Comparison of ENCODE assay signal across 19 cellular contexts in genomic region chr17:61907361-61907760, GRCh38. TPM values are rescaled to one million over a fixed set of nuclear protein-coding genes. Genes with fewer than 3 reads are reported as not detected.
DNase-seq lines count a peak whose midpoint lies in the region; ATAC-seq, FAIRE-seq and TF ChIP-seq lines count a peak whose summit lies in the region.
"Had no signal": no experiment of that assay in that cellular context is flagged by ENCODE, and none has a peak within 500 bp of the region (broad histone marks: within the 10 kb centered on the region; RNA-seq: fewer than 3 reads in every experiment).

No MANE protein-coding gene starts in this region.

- H3K36me3 Mint-ChIP-seq in activated T-cell treated with anti-CD3 and anti-CD28 coated beads, Interleukin-2, amount 50 U/mL, for 72 hours (ENCODE audit: insufficient read depth in 2 of 2): peaks cover 8 to 31% of the 10 kb centered on the region in 2 donors
- peaks cover 80% of the 10 kb centered on the region for H3K36me3 Mint-ChIP-seq in activated T-cell treated with anti-CD3 and anti-CD28 coated beads, Interleukin-2, amount 50 U/mL, for 24 hours (ENCODE audit: low read depth)
- H3K36me3 Mint-ChIP-seq in T-cell: peaks cover 42% of the 10 kb centered on the region
- H3K36me3 Mint-ChIP-seq in stimulated activated effector memory CD8-positive, alpha-beta T cell treated with anti-CD3 and anti-CD28 coated beads, Interleukin-12 subunit alpha, Interleukin-12 subunit beta, amount 100 ng/mL, for 72 hours: peaks cover 92% of the 10 kb centered on the region

- no peak overlapping the region for H3K27ac ChIP-seq in A549

- H3K9me3 ChIP-seq in A549: no peaks in the 10 kb centered on the region
- H3K9me3 ChIP-seq: Caco-2 had no signal

- TF ChIP-seq EP300 in A549 (IDR thresholded peaks at IDR 0.05): no peak

- H3K4me1 ChIP-seq in A549: no peaks in the 10 kb centered on the region
- H3K4me1 ChIP-seq: Caco-2 had no signal

- H3K4me1 Mint-ChIP-seq in activated T-cell treated with anti-CD3 and anti-CD28 coated beads, Interleukin-2, amount 50 U/mL, for 72 hours (ENCODE audit: low read depth): no peaks in the 10 kb centered on the region
- H3K4me1 Mint-ChIP-seq in activated T-cell treated with anti-CD3 and anti-CD28 coated beads, Interleukin-2, amount 50 U/mL, for 24 hours (ENCODE audit: low read depth): peaks cover 5% of the 10 kb centered on the region
- H3K4me1 Mint-ChIP-seq in T-cell: peaks cover 0 to 10% (median 4%) of the 10 kb centered on the region in 3 donors
- peaks cover 9% of the 10 kb centered on the region for H3K4me1 Mint-ChIP-seq in stimulated activated effector memory CD8-positive, alpha-beta T cell treated with anti-CD3 and anti-CD28 coated beads, Interleukin-12 subunit alpha, Interleukin-12 subunit beta, amount 100 ng/mL, for 72 hours
- H3K4me1 Mint-ChIP-seq: GM23338, H9 had no signal

- CTCF ChIA-PET in A549 (lab: Yijun Ruan, JAX): interaction anchor here (0.9 to 2.1 kb wide), 3 partner anchors 12 to 492 kb away, joined by 3 to 7 read pairs (median 3); no protein-coding TSS in a partner anchor
- CTCF ChIA-PET in T-cell (lab: Charles Lee): interaction anchor here in 1 of 2 donors (0.7 kb wide), 1 partner anchor 272 kb away, joined by 5 read pairs; no protein-coding TSS in a partner anchor

- POLR2A ChIA-PET in A549 (lab: Yijun Ruan, JAX) (no interaction called here), T-cell (lab: Charles Lee) (interaction anchor here in 1 of 2 donors (0.6 kb wide), 1 partner anchor 550 kb away, joined by 6 read pairs; no protein-coding TSS in a partner anchor)

- TF ChIP-seq CTCF in A549 (IDR thresholded peaks at IDR 0.05): no peak

- H3K4me2 ChIP-seq in A549: no peak overlapping the region
- H3K4me2 ChIP-seq: GM23338 had no signal

- WGBS in A549 (ENCODE audit: missing lambda C conversion rate): 94% methylated on average over 5 of the region's 5 CpGs

- FAIRE-seq in A549 (lab: Jason Lieb, UNC) (peak; percentile 59), GM12892 (lab: Jason Lieb, UNC) (no peak)
- FAIRE-seq: GM12878, GM18507 had no signal

- no peaks in the 10 kb centered on the region for H3K9me3 Mint-ChIP-seq in activated T-cell treated with anti-CD3 and anti-CD28 coated beads, Interleukin-2, amount 50 U/mL, for 72 hours
- H3K9me3 Mint-ChIP-seq in activated T-cell treated with anti-CD3 and anti-CD28 coated beads, Interleukin-2, amount 50 U/mL, for 24 hours: no peaks in the 10 kb centered on the region
- no peaks in the 10 kb centered on the region for H3K9me3 Mint-ChIP-seq in T-cell
- no peaks in the 10 kb centered on the region for H3K9me3 Mint-ChIP-seq in stimulated activated effector memory CD8-positive, alpha-beta T cell treated with anti-CD3 and anti-CD28 coated beads, Interleukin-12 subunit alpha, Interleukin-12 subunit beta, amount 100 ng/mL, for 72 hours
- H3K9me3 Mint-ChIP-seq: CD4-positive, alpha-beta memory T cell; GM23338; H9 had no signal

- TF ChIP-seq RAD21 in A549 (conservative IDR thresholded peaks at IDR 0.05 in 1 of 2, IDR thresholded peaks at IDR 0.05 in 1 of 2): no peak

- no peak for TF ChIP-seq POLR2A in A549 (IDR thresholded peaks at IDR 0.05; ENCODE audit: low read length)
- no peak for TF ChIP-seq POLR2A in GM12892 (IDR thresholded peaks at IDR 0.05; ENCODE audit: low read depth, low read length)

- ATAC-seq in activated T-cell treated with anti-CD3 and anti-CD28 coated beads, Interleukin-2, amount 50 U/mL, for 72 hours (replicated peaks in 1 of 2): no peak
- ATAC-seq in A549 (no peak), T-cell (replicated peaks in 1 of 4) (no peak)
- no peak for ATAC-seq in stimulated activated effector memory CD8-positive, alpha-beta T cell treated with anti-CD3 and anti-CD28 coated beads, Interleukin-12 subunit alpha, Interleukin-12 subunit beta, amount 100 ng/mL, for 72 hours
- ATAC-seq: GM12878, GM23338, HCT116 had no signal

- no peak for DNase-seq in activated T-cell treated with anti-CD3 and anti-CD28 coated beads, Interleukin-2, amount 50 U/mL, for 72 hours
- DNase-seq in activated T-cell treated with anti-CD3 and anti-CD28 coated beads, Interleukin-2, amount 50 U/mL, for 24 hours: no peak
- no peak for DNase-seq in A549 (ENCODE audit: low read depth in 1 of 2, low spot score in 1 of 2)
- no peak for DNase-seq in T-cell
- DNase-seq in stimulated activated effector memory CD8-positive, alpha-beta T cell treated with anti-CD3 and anti-CD28 coated beads, Interleukin-12 subunit alpha, Interleukin-12 subunit beta, amount 100 ng/mL, for 72 hours (ENCODE audit: low spot score in 2 of 2): no peak
- DNase-seq in GM12892 (ENCODE audit: insufficient read length): no peak
- DNase-seq in mesenteric fat pad (ENCODE audit: low spot score): no peak
- DNase-seq: 8988T; C1 segment of cervical spinal cord; Caco-2; CD4-positive, alpha-beta memory T cell; DMS153; EL; GDM1; H9 had no signal

- no peaks in the 10 kb centered on the region for H3K27me3 Mint-ChIP-seq in activated T-cell treated with anti-CD3 and anti-CD28 coated beads, Interleukin-2, amount 50 U/mL, for 72 hours (ENCODE audit: low read depth)
- H3K27me3 Mint-ChIP-seq in activated T-cell treated with anti-CD3 and anti-CD28 coated beads, Interleukin-2, amount 50 U/mL, for 24 hours: no peaks in the 10 kb centered on the region
- H3K27me3 Mint-ChIP-seq in T-cell: no peaks in the 10 kb centered on the region
- H3K27me3 Mint-ChIP-seq: CD4-positive, alpha-beta memory T cell had no signal

- no peak overlapping the region for H3K4me3 ChIP-seq in A549
- H3K4me3 ChIP-seq: GM12878, GM23338 had no signal

- H3K4me3 Mint-ChIP-seq in activated T-cell treated with anti-CD3 and anti-CD28 coated beads, Interleukin-2, amount 50 U/mL, for 72 hours: no peak overlapping the region
- no peak overlapping the region for H3K4me3 Mint-ChIP-seq in activated T-cell treated with anti-CD3 and anti-CD28 coated beads, Interleukin-2, amount 50 U/mL, for 24 hours
- no peak overlapping the region for H3K4me3 Mint-ChIP-seq in T-cell
- H3K4me3 Mint-ChIP-seq in stimulated activated effector memory CD8-positive, alpha-beta T cell treated with anti-CD3 and anti-CD28 coated beads, Interleukin-12 subunit alpha, Interleukin-12 subunit beta, amount 100 ng/mL, for 72 hours: no peak overlapping the region
- H3K4me3 Mint-ChIP-seq: CD4-positive, alpha-beta memory T cell; GM23338; H9 had no signal

- peak overlapping the region; percentile 15 for H3K27ac Mint-ChIP-seq in activated T-cell treated with anti-CD3 and anti-CD28 coated beads, Interleukin-2, amount 50 U/mL, for 72 hours
- H3K27ac Mint-ChIP-seq in activated T-cell treated with anti-CD3 and anti-CD28 coated beads, Interleukin-2, amount 50 U/mL, for 24 hours: no peak overlapping the region
- peak overlapping the region; percentile 13 to 34 for H3K27ac Mint-ChIP-seq in T-cell
- H3K27ac Mint-ChIP-seq in stimulated activated effector memory CD8-positive, alpha-beta T cell treated with anti-CD3 and anti-CD28 coated beads, Interleukin-12 subunit alpha, Interleukin-12 subunit beta, amount 100 ng/mL, for 72 hours: peak overlapping the region; percentile 60
- H3K27ac Mint-ChIP-seq: GM23338 had no signal

TF ChIP-seq in A549, 52 proteins besides CTCF, POLR2A, EP300 and RAD21:
- no peak for TF ChIP-seq MAX (IDR thresholded peaks at IDR 0.05)
- no peak for TF ChIP-seq ZNF302 (CRISPR knock-in tag; IDR thresholded peaks at IDR 0.05)
- TF ChIP-seq EHMT2 (IDR thresholded peaks at IDR 0.05; ENCODE audit: low read depth): no peak
- TF ChIP-seq PHF8 (IDR thresholded peaks at IDR 0.05; ENCODE audit: borderline replicate concordance, low read depth): no peak
- TF ChIP-seq CHD2 (IDR thresholded peaks at IDR 0.05; ENCODE audit: low read length, partially characterized antibody): no peak
- no peak for TF ChIP-seq RNF2 (IDR thresholded peaks at IDR 0.05; ENCODE audit: borderline replicate concordance, low read depth)
- no peak for TF ChIP-seq ZC3H11A (IDR thresholded peaks at IDR 0.05)
- no peak for TF ChIP-seq CEBPB (IDR thresholded peaks at IDR 0.05)

RNA-seq across cellular contexts. Expression of gene INTS2, which starts 20.4 kb away (rescaled TPM):
- total RNA-seq in activated T-cell treated with anti-CD3 and anti-CD28 coated beads, Interleukin-2, amount 50 U/mL, for 72 hours: 10 to 100 TPM; 26.1 to 29.5 TPM
- polyA plus RNA-seq in A549 (2011; rRNA removed) (33.9 and 35.0 TPM in 2 replicates), A549 (2017; fragmentation: RNase III; extraction: RNeasy Plus Mini Kit Qiagen cat#74134 plus additional on column Dnase treatment) (12.5 to 14.0 TPM (median 12.7 TPM) in 3 replicates)
- 5.2 and 5.8 TPM in 2 replicates for polyA plus RNA-seq in A549 (2012; cell fraction: cytosol; rRNA removed)
- polyA plus RNA-seq in A549 (2012; cell fraction: nucleus; rRNA removed): 8.5 and 13.6 TPM in 2 replicates
- 40.2 and 44.4 TPM in 2 replicates for polyA minus RNA-seq in A549 (2011; rRNA and poly(A)+ RNA removed)
- total RNA-seq in T-cell (10 to 100 TPM; 15.2 to 21.2 (median 16.9) TPM), mesenteric fat pad (11.9 TPM)
- polyA plus RNA-seq in GM12892 (2012; ENCODE audit: missing spikeins): 13.4 TPM

RNA-seq across cellular contexts. Expression of gene BRIP1, which starts 44.0 kb away (rescaled TPM):
- total RNA-seq in activated T-cell treated with anti-CD3 and anti-CD28 coated beads, Interleukin-2, amount 50 U/mL, for 72 hours: 10 to 100 TPM; 10.8 to 12.7 TPM
- 8.8 and 11.5 TPM in 2 replicates for polyA plus RNA-seq in A549 (2011; rRNA removed)
- polyA plus RNA-seq in A549 (2012; cell fraction: cytosol; rRNA removed): 2.0 and 2.3 TPM in 2 replicates
- 2.9 and 5.8 TPM in 2 replicates for polyA plus RNA-seq in A549 (2012; cell fraction: nucleus; rRNA removed)
- polyA plus RNA-seq in A549 (2017; fragmentation: RNase III; extraction: RNeasy Plus Mini Kit Qiagen cat#74134 plus additional on column Dnase treatment): 8.0 to 8.2 TPM (median 8.0 TPM) in 3 replicates
- 9.7 and 11.9 TPM in 2 replicates for polyA minus RNA-seq in A549 (2011; rRNA and poly(A)+ RNA removed)
- total RNA-seq in T-cell: 1 to 10 TPM; 1.4 to 3.5 (median 1.7) TPM
- polyA plus RNA-seq in GM12892 (2012; ENCODE audit: missing spikeins): 10.9 TPM
- total RNA-seq in mesenteric fat pad: 0.45 TPM
